In genomic region chr7:51224811-51225581, GRCh38 we compare ENCODE assay signal across 11 cellular contexts.
DNase-seq lines count a peak whose midpoint lies in the region; ATAC-seq and TF ChIP-seq lines count a peak whose summit lies in the region.
"Had no signal": no experiment of that assay in that cellular context is flagged by ENCODE, and none has a peak within 500 bp of the region (broad histone marks: within the 10 kb centered on the region; RNA-seq: fewer than 3 reads in every experiment).

No MANE protein-coding gene starts in this region.

- peak; percentile 80 for ATAC-seq in body of pancreas
- ATAC-seq in right lobe of liver: peak; percentile 79 to 90 (median 86)
- ATAC-seq in HG03045 (IDR thresholded peaks at IDR 0.05; ENCODE audit: unreplicated experiment): no peak
- ATAC-seq in stimulated activated naive CD8-positive, alpha-beta T cell treated with anti-CD3 and anti-CD28 coated beads, Interleukin-15, amount 100 ng/mL, for 72 hours: no peak

- intact Hi-C loops in body of pancreas (cut with DNase I) (loop anchor here (10.0 kb wide), 1 partner anchor 140 kb away; no protein-coding TSS in a partner anchor), right lobe of liver (cut with DNase I) (no loop called here)

- H3K27ac ChIP-seq in body of pancreas: no peak overlapping the region
- no peak overlapping the region for H3K27ac ChIP-seq in right lobe of liver

- DNase-seq in ACHN: peak; percentile 75
- DNase-seq in body of pancreas: peak; percentile 67 to 79 (median 76)
- peak; percentile 54 to 65 (median 62) for DNase-seq in right lobe of liver
- DNase-seq in effector CD8-positive, alpha-beta T cell (lab: John Stamatoyannopoulos, UW): no peak
- no peak for DNase-seq in stimulated activated CD4-positive, alpha-beta T cell treated with anti-CD3 and anti-CD28 coated beads, Interleukin-12 subunit alpha, Interleukin-12 subunit beta, amount 100 ng/mL, for 4 hours
- DNase-seq in stimulated activated naive CD8-positive, alpha-beta T cell treated with anti-CD3 and anti-CD28 coated beads, Interleukin-15, amount 100 ng/mL, for 72 hours: no peak
- DNase-seq: CD4-positive, alpha-beta T cell; IMR-90 had no signal

- no peaks in the 10 kb centered on the region for H3K36me3 ChIP-seq in body of pancreas (replicated peaks in 1 of 2; ENCODE audit: insufficient read depth in 1 of 2, low read depth in 2 of 2)
- no peaks in the 10 kb centered on the region for H3K36me3 ChIP-seq in right lobe of liver

- no peak overlapping the region for H3K4me3 Mint-ChIP-seq in stimulated activated naive CD8-positive, alpha-beta T cell treated with anti-CD3 and anti-CD28 coated beads, Interleukin-15, amount 100 ng/mL, for 72 hours
- H3K4me3 Mint-ChIP-seq: CD4-positive, alpha-beta T cell; dendritic cell treated with granulocyte-macrophage colony-stimulating factor and Interleukin-4, amounts not matched to agents 40 ng/mL and 50 ng/mL, for 4 days had no signal

- in situ Hi-C loops in ACHN (cut with HindIII; ENCODE audit: low pct_ligation_motif_present, low pct_unique_long_range_greater_than_20kb, low sequenced_read_pairs): no loop called here

- 58 to 69% methylated on average over 17 of the region's 17 CpGs for WGBS in body of pancreas, 2 donors
- WGBS in right lobe of liver (ENCODE audit: insufficient coverage, low coverage, low lambda C conversion rate, missing lambda C conversion rate): 46% methylated on average over 8 of the region's 17 CpGs

- H3K4me3 ChIP-seq in body of pancreas (no peak overlapping the region), right lobe of liver (no peak overlapping the region)

- H3K4me1 ChIP-seq in body of pancreas (peaks cover 6% of the 10 kb centered on the region), right lobe of liver (peaks cover 0 to 10% (median 3%) of the 10 kb centered on the region in 4 donors)

- TF ChIP-seq POLR2A in body of pancreas (IDR thresholded peaks at IDR 0.05): no peak
- no peak for TF ChIP-seq POLR2A in right lobe of liver (IDR thresholded peaks at IDR 0.05)

- TF ChIP-seq CTCF in LNCAP (IDR thresholded peaks at IDR 0.05): peak; percentile 69
- peak; percentile 34 to 82 (median 59) for TF ChIP-seq CTCF in body of pancreas (IDR thresholded peaks at IDR 0.05)
- TF ChIP-seq CTCF in right lobe of liver (IDR thresholded peaks at IDR 0.05): peak; percentile 47 to 56 (median 48)

- no peaks in the 10 kb centered on the region for H3K27me3 ChIP-seq in body of pancreas
- H3K27me3 ChIP-seq in right lobe of liver: no peaks in the 10 kb centered on the region

- H3K27ac Mint-ChIP-seq in stimulated activated naive CD8-positive, alpha-beta T cell treated with anti-CD3 and anti-CD28 coated beads, Interleukin-15, amount 100 ng/mL, for 72 hours: peak overlapping the region in 1 of 2 donors; percentile 30
- H3K27ac Mint-ChIP-seq: CD4-positive, alpha-beta T cell; dendritic cell treated with granulocyte-macrophage colony-stimulating factor and Interleukin-4, amounts not matched to agents 40 ng/mL and 50 ng/mL, for 4 days had no signal

- H3K9me3 ChIP-seq in body of pancreas: no peaks in the 10 kb centered on the region
- no peaks in the 10 kb centered on the region for H3K9me3 ChIP-seq in right lobe of liver

- H3K27me3 Mint-ChIP-seq in stimulated activated naive CD8-positive, alpha-beta T cell treated with anti-CD3 and anti-CD28 coated beads, Interleukin-15, amount 100 ng/mL, for 72 hours: no peaks in the 10 kb centered on the region
- H3K27me3 Mint-ChIP-seq: CD4-positive, alpha-beta T cell; dendritic cell treated with granulocyte-macrophage colony-stimulating factor and Interleukin-4, amounts not matched to agents 40 ng/mL and 50 ng/mL, for 4 days had no signal

- no peaks in the 10 kb centered on the region for H3K9me3 Mint-ChIP-seq in stimulated activated naive CD8-positive, alpha-beta T cell treated with anti-CD3 and anti-CD28 coated beads, Interleukin-15, amount 100 ng/mL, for 72 hours
- H3K9me3 Mint-ChIP-seq: CD4-positive, alpha-beta T cell; dendritic cell treated with granulocyte-macrophage colony-stimulating factor and Interleukin-4, amounts not matched to agents 40 ng/mL and 50 ng/mL, for 4 days had no signal

- H3K4me1 Mint-ChIP-seq in stimulated activated naive CD8-positive, alpha-beta T cell treated with anti-CD3 and anti-CD28 coated beads, Interleukin-15, amount 100 ng/mL, for 72 hours: no peaks in the 10 kb centered on the region

Comparison
In these comparisons a context has a peak if more than half of its experiments do, and no peak if none do; other contexts are left out.
1. DNase-seq: peak in ACHN (single experiment), body of pancreas (4 of 4) and right lobe of liver (3 of 3); none in effector CD8-positive, alpha-beta T cell (single experiment), stimulated activated CD4-positive, alpha-beta T cell treated with anti-CD3 and anti-CD28 coated beads, Interleukin-12 subunit alpha, Interleukin-12 subunit beta, amount 100 ng/mL, for 4 hours (single experiment) and stimulated activated naive CD8-positive, alpha-beta T cell treated with anti-CD3 and anti-CD28 coated beads, Interleukin-15, amount 100 ng/mL, for 72 hours (0 of 2).
2. ATAC-seq: peak in body of pancreas (single experiment) and right lobe of liver (4 of 4); none in HG03045 (single experiment) and stimulated activated naive CD8-positive, alpha-beta T cell treated with anti-CD3 and anti-CD28 coated beads, Interleukin-15, amount 100 ng/mL, for 72 hours (single experiment).
3. Peak in every context shown above with its lines, with median percentiles within 50 percentile points of each other: CTCF ChIP-seq.